In the genomic region with DNA sequence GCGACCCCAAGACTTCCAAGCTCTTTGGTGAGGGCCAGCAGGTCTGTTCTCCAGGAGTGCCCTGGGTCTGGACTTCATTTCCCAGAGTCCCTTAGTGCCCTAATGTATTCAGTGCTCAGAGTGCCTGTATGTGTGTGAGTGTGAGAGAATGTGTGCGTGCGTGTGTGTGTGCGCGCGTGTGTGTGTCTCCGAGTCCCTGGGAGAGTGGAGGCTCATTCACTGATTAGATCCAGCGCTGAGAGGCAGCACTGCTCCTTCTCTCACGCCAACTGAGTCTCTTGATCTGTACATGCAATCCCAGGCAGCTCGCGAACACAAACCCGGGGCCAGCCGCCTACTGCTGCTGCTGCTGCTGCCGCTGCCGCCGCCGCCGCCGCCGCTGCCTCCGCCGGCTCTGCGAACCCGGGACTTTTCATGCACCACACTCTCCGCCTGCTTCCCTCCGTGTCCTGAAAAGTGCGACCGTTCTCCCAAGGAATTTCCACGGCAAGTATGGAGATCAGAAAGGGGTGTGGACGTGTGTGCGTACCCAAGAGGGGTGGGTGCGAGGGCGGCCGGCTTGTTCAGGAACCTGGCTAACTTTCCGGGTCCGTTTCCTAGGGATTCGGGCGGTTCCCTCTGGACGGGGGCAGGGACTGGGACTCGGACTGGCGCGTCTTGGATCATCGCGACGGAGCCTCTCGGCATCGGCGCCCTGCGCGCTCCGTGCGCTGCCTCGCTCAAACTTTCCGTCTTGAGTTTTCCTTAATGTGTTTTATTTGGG, we compare ENCODE assay signal across 1 cellular context.
A peak's percentile ranks its signal among the peaks of the same experiment; 100 is the strongest.
TF ChIP-seq lines count a peak whose summit lies in the region.

TSS of gene RNF220 (plus strand) at position 215 of the 763 bp plus-strand sequence.

TF ChIP-seq in HepG2, 621 proteins besides CTCF, POLR2A, EP300 and RAD21 (continued from another document and continues in another):
- TF ChIP-seq, protein P1, sequence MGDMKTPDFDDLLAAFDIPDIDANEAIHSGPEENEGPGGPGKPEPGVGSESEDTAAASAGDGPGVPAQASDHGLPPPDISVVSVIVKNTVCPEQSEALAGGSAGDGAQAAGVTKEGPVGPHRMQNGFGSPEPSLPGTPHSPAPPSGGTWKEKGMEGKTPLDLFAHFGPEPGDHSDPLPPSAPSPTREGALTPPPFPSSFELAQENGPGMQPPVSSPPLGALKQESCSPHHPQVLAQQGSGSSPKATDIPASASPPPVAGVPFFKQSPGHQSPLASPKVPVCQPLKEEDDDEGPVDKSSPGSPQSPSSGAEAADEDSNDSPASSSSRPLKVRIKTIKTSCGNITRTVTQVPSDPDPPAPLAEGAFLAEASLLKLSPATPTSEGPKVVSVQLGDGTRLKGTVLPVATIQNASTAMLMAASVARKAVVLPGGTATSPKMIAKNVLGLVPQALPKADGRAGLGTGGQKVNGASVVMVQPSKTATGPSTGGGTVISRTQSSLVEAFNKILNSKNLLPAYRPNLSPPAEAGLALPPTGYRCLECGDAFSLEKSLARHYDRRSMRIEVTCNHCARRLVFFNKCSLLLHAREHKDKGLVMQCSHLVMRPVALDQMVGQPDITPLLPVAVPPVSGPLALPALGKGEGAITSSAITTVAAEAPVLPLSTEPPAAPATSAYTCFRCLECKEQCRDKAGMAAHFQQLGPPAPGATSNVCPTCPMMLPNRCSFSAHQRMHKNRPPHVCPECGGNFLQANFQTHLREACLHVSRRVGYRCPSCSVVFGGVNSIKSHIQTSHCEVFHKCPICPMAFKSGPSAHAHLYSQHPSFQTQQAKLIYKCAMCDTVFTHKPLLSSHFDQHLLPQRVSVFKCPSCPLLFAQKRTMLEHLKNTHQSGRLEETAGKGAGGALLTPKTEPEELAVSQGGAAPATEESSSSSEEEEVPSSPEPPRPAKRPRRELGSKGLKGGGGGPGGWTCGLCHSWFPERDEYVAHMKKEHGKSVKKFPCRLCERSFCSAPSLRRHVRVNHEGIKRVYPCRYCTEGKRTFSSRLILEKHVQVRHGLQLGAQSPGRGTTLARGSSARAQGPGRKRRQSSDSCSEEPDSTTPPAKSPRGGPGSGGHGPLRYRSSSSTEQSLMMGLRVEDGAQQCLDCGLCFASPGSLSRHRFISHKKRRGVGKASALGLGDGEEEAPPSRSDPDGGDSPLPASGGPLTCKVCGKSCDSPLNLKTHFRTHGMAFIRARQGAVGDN (CRISPR knock-in tag; IDR thresholded peaks at IDR 0.05): peak; percentile 78
- TF ChIP-seq, protein P2, sequence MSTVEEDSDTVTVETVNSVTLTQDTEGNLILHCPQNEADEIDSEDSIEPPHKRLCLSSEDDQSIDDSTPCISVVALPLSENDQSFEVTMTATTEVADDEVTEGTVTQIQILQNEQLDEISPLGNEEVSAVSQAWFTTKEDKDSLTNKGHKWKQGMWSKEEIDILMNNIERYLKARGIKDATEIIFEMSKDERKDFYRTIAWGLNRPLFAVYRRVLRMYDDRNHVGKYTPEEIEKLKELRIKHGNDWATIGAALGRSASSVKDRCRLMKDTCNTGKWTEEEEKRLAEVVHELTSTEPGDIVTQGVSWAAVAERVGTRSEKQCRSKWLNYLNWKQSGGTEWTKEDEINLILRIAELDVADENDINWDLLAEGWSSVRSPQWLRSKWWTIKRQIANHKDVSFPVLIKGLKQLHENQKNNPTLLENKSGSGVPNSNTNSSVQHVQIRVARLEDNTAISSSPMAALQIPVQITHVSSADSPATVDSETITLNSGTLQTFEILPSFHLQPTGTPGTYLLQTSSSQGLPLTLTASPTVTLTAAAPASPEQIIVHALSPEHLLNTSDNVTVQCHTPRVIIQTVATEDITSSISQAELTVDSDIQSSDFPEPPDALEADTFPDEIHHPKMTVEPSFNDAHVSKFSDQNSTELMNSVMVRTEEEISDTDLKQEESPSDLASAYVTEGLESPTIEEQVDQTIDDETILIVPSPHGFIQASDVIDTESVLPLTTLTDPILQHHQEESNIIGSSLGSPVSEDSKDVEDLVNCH (CRISPR knock-in tag; IDR thresholded peaks at IDR 0.05): 0 out of 2 replicates have a peak, but pooled peaks have one; percentile 27
- TF ChIP-seq, protein P3, sequence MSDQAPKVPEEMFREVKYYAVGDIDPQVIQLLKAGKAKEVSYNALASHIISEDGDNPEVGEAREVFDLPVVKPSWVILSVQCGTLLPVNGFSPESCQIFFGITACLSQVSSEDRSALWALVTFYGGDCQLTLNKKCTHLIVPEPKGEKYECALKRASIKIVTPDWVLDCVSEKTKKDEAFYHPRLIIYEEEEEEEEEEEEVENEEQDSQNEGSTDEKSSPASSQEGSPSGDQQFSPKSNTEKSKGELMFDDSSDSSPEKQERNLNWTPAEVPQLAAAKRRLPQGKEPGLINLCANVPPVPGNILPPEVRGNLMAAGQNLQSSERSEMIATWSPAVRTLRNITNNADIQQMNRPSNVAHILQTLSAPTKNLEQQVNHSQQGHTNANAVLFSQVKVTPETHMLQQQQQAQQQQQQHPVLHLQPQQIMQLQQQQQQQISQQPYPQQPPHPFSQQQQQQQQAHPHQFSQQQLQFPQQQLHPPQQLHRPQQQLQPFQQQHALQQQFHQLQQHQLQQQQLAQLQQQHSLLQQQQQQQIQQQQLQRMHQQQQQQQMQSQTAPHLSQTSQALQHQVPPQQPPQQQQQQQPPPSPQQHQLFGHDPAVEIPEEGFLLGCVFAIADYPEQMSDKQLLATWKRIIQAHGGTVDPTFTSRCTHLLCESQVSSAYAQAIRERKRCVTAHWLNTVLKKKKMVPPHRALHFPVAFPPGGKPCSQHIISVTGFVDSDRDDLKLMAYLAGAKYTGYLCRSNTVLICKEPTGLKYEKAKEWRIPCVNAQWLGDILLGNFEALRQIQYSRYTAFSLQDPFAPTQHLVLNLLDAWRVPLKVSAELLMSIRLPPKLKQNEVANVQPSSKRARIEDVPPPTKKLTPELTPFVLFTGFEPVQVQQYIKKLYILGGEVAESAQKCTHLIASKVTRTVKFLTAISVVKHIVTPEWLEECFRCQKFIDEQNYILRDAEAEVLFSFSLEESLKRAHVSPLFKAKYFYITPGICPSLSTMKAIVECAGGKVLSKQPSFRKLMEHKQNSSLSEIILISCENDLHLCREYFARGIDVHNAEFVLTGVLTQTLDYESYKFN (CRISPR knock-in tag; conservative IDR thresholded peaks at IDR 0.05): peak; percentile 50
- TF ChIP-seq ZNF503 (CRISPR knock-in tag; IDR thresholded peaks at IDR 0.05): peak; percentile 22; the same call in 1 of the 2 replicates
- TF ChIP-seq ZNF20 (CRISPR knock-in tag; IDR thresholded peaks at IDR 0.05): no peak
- TF ChIP-seq NCOA5 (CRISPR knock-in tag; IDR thresholded peaks at IDR 0.05): no peak
- TF ChIP-seq ZNF766 (CRISPR knock-in tag; IDR thresholded peaks at IDR 0.05; ENCODE audit: borderline replicate concordance): no peak
- no peak for TF ChIP-seq ETV5 (CRISPR knock-in tag; IDR thresholded peaks at IDR 0.05; ENCODE audit: borderline replicate concordance)
- no peak for TF ChIP-seq MLLT10 (CRISPR knock-in tag; IDR thresholded peaks at IDR 0.05)
- TF ChIP-seq ZNF275 (CRISPR knock-in tag; IDR thresholded peaks at IDR 0.05; ENCODE audit: borderline replicate concordance): peak; percentile 60; the same call in 1 of the 2 replicates
- TF ChIP-seq SNAI1 (CRISPR knock-in tag; IDR thresholded peaks at IDR 0.05; ENCODE audit: borderline replicate concordance): no peak
- 0 out of 2 replicates have a peak, but pooled peaks have one; percentile 27 for TF ChIP-seq SOX13 (IDR thresholded peaks at IDR 0.05)
- 0 out of 4 replicates have a peak, but pooled peaks of 1 of the 2 experiments have one; percentile 26 for TF ChIP-seq SOX13 (CRISPR knock-in tag; conservative IDR thresholded peaks at IDR 0.05 in 1 of 2, IDR thresholded peaks at IDR 0.05 in 1 of 2)
- no peak for TF ChIP-seq ADNP (CRISPR knock-in tag; IDR thresholded peaks at IDR 0.05)
- TF ChIP-seq, protein P4, sequence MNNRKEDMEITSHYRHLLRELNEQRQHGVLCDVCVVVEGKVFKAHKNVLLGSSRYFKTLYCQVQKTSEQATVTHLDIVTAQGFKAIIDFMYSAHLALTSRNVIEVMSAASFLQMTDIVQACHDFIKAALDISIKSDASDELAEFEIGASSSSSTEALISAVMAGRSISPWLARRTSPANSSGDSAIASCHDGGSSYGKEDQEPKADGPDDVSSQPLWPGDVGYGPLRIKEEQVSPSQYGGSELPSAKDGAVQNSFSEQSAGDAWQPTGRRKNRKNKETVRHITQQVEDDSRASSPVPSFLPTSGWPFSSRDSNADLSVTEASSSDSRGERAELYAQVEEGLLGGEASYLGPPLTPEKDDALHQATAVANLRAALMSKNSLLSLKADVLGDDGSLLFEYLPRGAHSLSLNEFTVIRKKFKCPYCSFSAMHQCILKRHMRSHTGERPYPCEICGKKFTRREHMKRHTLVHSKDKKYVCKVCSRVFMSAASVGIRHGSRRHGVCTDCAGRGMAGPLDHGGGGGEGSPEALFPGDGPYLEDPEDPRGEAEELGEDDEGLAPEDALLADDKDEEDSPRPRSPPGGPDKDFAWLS (CRISPR knock-in tag; IDR thresholded peaks at IDR 0.05; ENCODE audit: borderline replicate concordance): no peak
- 0 out of 2 replicates have a peak, but pooled peaks have one; percentile 27 for TF ChIP-seq CREB1 (IDR thresholded peaks at IDR 0.05)
- TF ChIP-seq CREB1 (CRISPR knock-in tag; IDR thresholded peaks at IDR 0.05): peak; percentile 78
- TF ChIP-seq ISL2 (CRISPR knock-in tag; IDR thresholded peaks at IDR 0.05): no peak; the same call in 1 of the 2 replicates
- TF ChIP-seq PCBP1 (IDR thresholded peaks at IDR 0.05; ENCODE audit: borderline replicate concordance, low read depth, low read length): 0 out of 2 replicates have a peak, but pooled peaks have one; percentile 10
- TF ChIP-seq, protein P5, sequence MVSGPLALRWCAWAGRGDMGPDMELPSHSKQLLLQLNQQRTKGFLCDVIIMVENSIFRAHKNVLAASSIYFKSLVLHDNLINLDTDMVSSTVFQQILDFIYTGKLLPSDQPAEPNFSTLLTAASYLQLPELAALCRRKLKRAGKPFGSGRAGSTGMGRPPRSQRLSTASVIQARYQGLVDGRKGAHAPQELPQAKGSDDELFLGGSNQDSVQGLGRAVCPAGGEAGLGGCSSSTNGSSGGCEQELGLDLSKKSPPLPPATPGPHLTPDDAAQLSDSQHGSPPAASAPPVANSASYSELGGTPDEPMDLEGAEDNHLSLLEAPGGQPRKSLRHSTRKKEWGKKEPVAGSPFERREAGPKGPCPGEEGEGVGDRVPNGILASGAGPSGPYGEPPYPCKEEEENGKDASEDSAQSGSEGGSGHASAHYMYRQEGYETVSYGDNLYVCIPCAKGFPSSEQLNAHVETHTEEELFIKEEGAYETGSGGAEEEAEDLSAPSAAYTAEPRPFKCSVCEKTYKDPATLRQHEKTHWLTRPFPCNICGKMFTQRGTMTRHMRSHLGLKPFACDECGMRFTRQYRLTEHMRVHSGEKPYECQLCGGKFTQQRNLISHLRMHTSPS (CRISPR knock-in tag; IDR thresholded peaks at IDR 0.05; ENCODE audit: low read depth): no peak
- TF ChIP-seq ZC3H13 (CRISPR knock-in tag; IDR thresholded peaks at IDR 0.05): no peak
- 0 out of 2 replicates have a peak, but pooled peaks have one; percentile 41 for TF ChIP-seq POGZ (CRISPR knock-in tag; IDR thresholded peaks at IDR 0.05)
- TF ChIP-seq NR2C2 (CRISPR knock-in tag; IDR thresholded peaks at IDR 0.05; ENCODE audit: borderline replicate concordance): peak; percentile 60; the same call in 1 of the 2 replicates
- peak; percentile 39; the same call in 1 of the 2 replicates for TF ChIP-seq MIER3 (CRISPR knock-in tag; IDR thresholded peaks at IDR 0.05; ENCODE audit: borderline replicate concordance)
- no peak for TF ChIP-seq SP5 (CRISPR knock-in tag; IDR thresholded peaks at IDR 0.05; ENCODE audit: borderline replicate concordance, low read depth)
- TF ChIP-seq, protein P6, sequence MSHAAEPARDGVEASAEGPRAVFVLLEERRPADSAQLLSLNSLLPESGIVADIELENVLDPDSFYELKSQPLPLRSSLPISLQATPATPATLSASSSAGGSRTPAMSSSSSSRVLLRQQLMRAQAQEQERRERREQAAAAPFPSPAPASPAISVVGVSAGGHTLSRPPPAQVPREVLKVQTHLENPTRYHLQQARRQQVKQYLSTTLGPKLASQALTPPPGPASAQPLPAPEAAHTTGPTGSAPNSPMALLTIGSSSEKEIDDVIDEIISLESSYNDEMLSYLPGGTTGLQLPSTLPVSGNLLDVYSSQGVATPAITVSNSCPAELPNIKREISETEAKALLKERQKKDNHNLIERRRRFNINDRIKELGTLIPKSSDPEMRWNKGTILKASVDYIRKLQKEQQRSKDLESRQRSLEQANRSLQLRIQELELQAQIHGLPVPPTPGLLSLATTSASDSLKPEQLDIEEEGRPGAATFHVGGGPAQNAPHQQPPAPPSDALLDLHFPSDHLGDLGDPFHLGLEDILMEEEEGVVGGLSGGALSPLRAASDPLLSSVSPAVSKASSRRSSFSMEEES (CRISPR knock-in tag; IDR thresholded peaks at IDR 0.05): no peak
- no peak for TF ChIP-seq ETV6 (CRISPR knock-in tag; conservative IDR thresholded peaks at IDR 0.05)
- no peak for TF ChIP-seq ZNF577 (CRISPR knock-in tag; IDR thresholded peaks at IDR 0.05; ENCODE audit: borderline replicate concordance, low read depth)
- TF ChIP-seq, protein P7, sequence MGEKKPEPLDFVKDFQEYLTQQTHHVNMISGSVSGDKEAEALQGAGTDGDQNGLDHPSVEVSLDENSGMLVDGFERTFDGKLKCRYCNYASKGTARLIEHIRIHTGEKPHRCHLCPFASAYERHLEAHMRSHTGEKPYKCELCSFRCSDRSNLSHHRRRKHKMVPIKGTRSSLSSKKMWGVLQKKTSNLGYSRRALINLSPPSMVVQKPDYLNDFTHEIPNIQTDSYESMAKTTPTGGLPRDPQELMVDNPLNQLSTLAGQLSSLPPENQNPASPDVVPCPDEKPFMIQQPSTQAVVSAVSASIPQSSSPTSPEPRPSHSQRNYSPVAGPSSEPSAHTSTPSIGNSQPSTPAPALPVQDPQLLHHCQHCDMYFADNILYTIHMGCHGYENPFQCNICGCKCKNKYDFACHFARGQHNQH (CRISPR knock-in tag; IDR thresholded peaks at IDR 0.05): 0 out of 2 replicates have a peak, but pooled peaks have one; percentile 38
